ENCODE assay signal across 24 cellular contexts in the genomic region with DNA sequence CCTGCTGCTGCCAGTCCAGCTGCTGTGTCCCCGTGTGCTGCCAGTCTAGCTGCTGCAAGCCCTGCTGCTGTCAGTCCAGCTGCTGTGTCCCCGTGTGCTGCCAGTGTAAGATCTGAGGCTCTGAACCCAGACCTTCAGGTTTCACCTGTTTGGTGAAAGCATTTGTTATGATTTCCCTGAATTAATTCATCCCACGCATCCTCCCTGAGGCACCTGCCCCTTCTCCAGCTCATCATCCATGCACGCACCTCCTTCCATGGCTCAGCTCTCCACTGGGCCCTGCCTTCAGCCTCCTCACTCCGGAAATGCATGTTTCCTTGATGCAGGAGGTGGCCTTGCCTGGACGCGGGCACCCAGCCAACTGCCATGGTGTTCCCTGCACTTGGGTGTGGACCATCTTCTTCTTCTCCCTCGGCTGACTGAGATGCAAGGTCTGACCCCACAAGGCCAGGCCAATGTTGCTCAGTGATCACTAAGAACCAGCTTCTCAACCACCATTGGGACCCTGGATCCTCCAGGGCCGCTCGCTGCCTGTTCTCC. TPM values are rescaled to one million over a fixed set of nuclear protein-coding genes. Genes with fewer than 3 reads are reported as not detected.
"Had no signal": no experiment of that assay in that cellular context is flagged by ENCODE, and none has a peak within 500 bp of the region (broad histone marks: within the 10 kb centered on the region; RNA-seq: fewer than 3 reads in every experiment).

No MANE protein-coding gene starts in this region.

- H3K9me3 ChIP-seq: adrenal gland, gastrocnemius medialis, lower lobe of right lung, thyroid gland had no signal

- FAIRE-seq: urothelium cell line had no signal

- ATAC-seq: activated CD4-positive, alpha-beta T cell treated with anti-CD3 and anti-CD28 coated beads for 36 hours; gastrocnemius medialis; lower lobe of right lung; stimulated activated memory B cell treated with anti-CD40 and anti-IgM and Interleukin-4, amounts not matched to agents 10 μg/mL and 1 μg/mL and 100 μg/mL, for 72 hours; T-helper 17 cell had no signal

- H3K4me3 ChIP-seq: adrenal gland, gastrocnemius medialis, heart left ventricle, lower lobe of right lung, thyroid gland had no signal

- H3K27ac Mint-ChIP-seq: activated CD4-positive, alpha-beta memory T cell treated with anti-CD3 and anti-CD28 coated beads, Interleukin-2, amount 10 ng/mL, durations not matched to agents 7 days and 5 days; activated CD4-positive, alpha-beta T cell treated with anti-CD3 and anti-CD28 coated beads for 36 hours; activated naive CD4-positive, alpha-beta T cell treated with anti-CD3 and anti-CD28 coated beads, Interleukin-2, amount 50 U/mL, for 24 hours; dendritic cell treated with granulocyte-macrophage colony-stimulating factor and Interleukin-4, amounts not matched to agents 40 ng/mL and 50 ng/mL, for 4 days; immature natural killer cell; mesothelial cell of epicardium; stimulated activated memory B cell treated with anti-CD40 and anti-IgM and Interleukin-4, amounts not matched to agents 10 μg/mL and 1 μg/mL and 100 μg/mL, for 72 hours had no signal

- DNase-seq: activated CD4-positive, alpha-beta memory T cell treated with anti-CD3 and anti-CD28 coated beads, Interleukin-2, amount 10 ng/mL, durations not matched to agents 7 days and 5 days; activated CD4-positive, alpha-beta T cell treated with anti-CD3 and anti-CD28 coated beads for 36 hours; activated effector memory CD4-positive, alpha-beta T cell treated with anti-CD3 and anti-CD28 coated beads, Interleukin-2, amount 50 U/mL, for 16 hours; activated T-cell treated with anti-CD3 and anti-CD28 coated beads, Interleukin-2, amount 50 U/mL, for 48 hours; adrenal gland; central memory CD4-positive, alpha-beta T cell; gastrocnemius medialis; heart left ventricle; immature natural killer cell; lower lobe of right lung; stimulated activated CD4-positive, alpha-beta T cell treated with anti-CD3 and anti-CD28 coated beads, Interleukin-12 subunit alpha, Interleukin-12 subunit beta, amount 100 ng/mL, for 4 hours; stimulated activated CD4-positive, alpha-beta T cell treated with anti-CD3 and anti-CD28 coated beads, Interleukin-2, amount 100 ng/mL, for 24 hours; T-helper 17 cell; thyroid gland; WERI-Rb-1 had no signal

- H3K4me3 Mint-ChIP-seq: activated CD4-positive, alpha-beta memory T cell treated with anti-CD3 and anti-CD28 coated beads, Interleukin-2, amount 10 ng/mL, durations not matched to agents 7 days and 5 days; activated CD4-positive, alpha-beta T cell treated with anti-CD3 and anti-CD28 coated beads for 36 hours; activated naive CD4-positive, alpha-beta T cell treated with anti-CD3 and anti-CD28 coated beads, Interleukin-2, amount 50 U/mL, for 24 hours; dendritic cell treated with granulocyte-macrophage colony-stimulating factor and Interleukin-4, amounts not matched to agents 40 ng/mL and 50 ng/mL, for 4 days; immature natural killer cell; mesothelial cell of epicardium; stimulated activated memory B cell treated with anti-CD40 and anti-IgM and Interleukin-4, amounts not matched to agents 10 μg/mL and 1 μg/mL and 100 μg/mL, for 72 hours; T-helper 17 cell had no signal

- H3K36me3 ChIP-seq: adrenal gland, gastrocnemius medialis, heart left ventricle, lower lobe of right lung, thyroid gland, WERI-Rb-1 had no signal

- H3K4me1 Mint-ChIP-seq: activated CD4-positive, alpha-beta memory T cell treated with anti-CD3 and anti-CD28 coated beads, Interleukin-2, amount 10 ng/mL, durations not matched to agents 7 days and 5 days; activated CD4-positive, alpha-beta T cell treated with anti-CD3 and anti-CD28 coated beads for 36 hours; activated naive CD4-positive, alpha-beta T cell treated with anti-CD3 and anti-CD28 coated beads, Interleukin-2, amount 50 U/mL, for 24 hours; immature natural killer cell had no signal

- H3K27me3 ChIP-seq: thyroid gland had no signal

- H3K27ac ChIP-seq: adrenal gland, gastrocnemius medialis, heart left ventricle, lower lobe of right lung, thyroid gland, WERI-Rb-1 had no signal

- H3K4me1 ChIP-seq: adrenal gland, gastrocnemius medialis, heart left ventricle, lower lobe of right lung, thyroid gland had no signal

- H3K9me3 Mint-ChIP-seq: activated CD4-positive, alpha-beta memory T cell treated with anti-CD3 and anti-CD28 coated beads, Interleukin-2, amount 10 ng/mL, durations not matched to agents 7 days and 5 days; activated naive CD4-positive, alpha-beta T cell treated with anti-CD3 and anti-CD28 coated beads, Interleukin-2, amount 50 U/mL, for 24 hours; dendritic cell treated with granulocyte-macrophage colony-stimulating factor and Interleukin-4, amounts not matched to agents 40 ng/mL and 50 ng/mL, for 4 days; immature natural killer cell; stimulated activated memory B cell treated with anti-CD40 and anti-IgM and Interleukin-4, amounts not matched to agents 10 μg/mL and 1 μg/mL and 100 μg/mL, for 72 hours had no signal

- H3K36me3 Mint-ChIP-seq: activated naive CD4-positive, alpha-beta T cell treated with anti-CD3 and anti-CD28 coated beads, Interleukin-2, amount 50 U/mL, for 24 hours; immature natural killer cell; mesothelial cell of epicardium; stimulated activated memory B cell treated with anti-CD40 and anti-IgM and Interleukin-4, amounts not matched to agents 10 μg/mL and 1 μg/mL and 100 μg/mL, for 72 hours had no signal

RNA-seq across cellular contexts. Expression of gene KRTAP5-10, which starts 0.8 kb away (rescaled TPM):
- total RNA-seq: activated CD4-positive, alpha-beta T cell treated with anti-CD3 and anti-CD28 coated beads for 36 hours; adrenal gland; epithelial cell of proximal tubule; gastrocnemius medialis; heart left ventricle; lower lobe of right lung; myocyte; T-helper 17 cell; thyroid gland had no signal
- polyA plus RNA-seq: heart left ventricle, immature natural killer cell, neural cell had no signal

RNA-seq across cellular contexts. Expression of gene KRTAP5-11, which starts 16.5 kb away (rescaled TPM):
- total RNA-seq: activated CD4-positive, alpha-beta memory T cell treated with anti-CD3 and anti-CD28 coated beads, Interleukin-2, amount 10 ng/mL, durations not matched to agents 7 days and 5 days; activated CD4-positive, alpha-beta T cell treated with anti-CD3 and anti-CD28 coated beads for 36 hours; adrenal gland; epithelial cell of proximal tubule; gastrocnemius medialis; heart left ventricle; lower lobe of right lung; mesothelial cell of epicardium; myocyte; osteocyte; T-helper 17 cell; thyroid gland had no signal
- polyA plus RNA-seq: adrenal gland, heart left ventricle, immature natural killer cell, neural cell had no signal

RNA-seq across cellular contexts. Expression of gene KRTAP5-9, which starts 17.9 kb away (rescaled TPM):
- total RNA-seq: activated CD4-positive, alpha-beta memory T cell treated with anti-CD3 and anti-CD28 coated beads, Interleukin-2, amount 10 ng/mL, durations not matched to agents 7 days and 5 days; epithelial cell of proximal tubule; gastrocnemius medialis; heart left ventricle; lower lobe of right lung; osteocyte; T-helper 17 cell had no signal
- polyA plus RNA-seq: heart left ventricle, immature natural killer cell, neural cell had no signal

RNA-seq across cellular contexts. Expression of gene KRTAP5-8, which starts 28.3 kb away (rescaled TPM):
- total RNA-seq: activated CD4-positive, alpha-beta memory T cell treated with anti-CD3 and anti-CD28 coated beads, Interleukin-2, amount 10 ng/mL, durations not matched to agents 7 days and 5 days; activated CD4-positive, alpha-beta T cell treated with anti-CD3 and anti-CD28 coated beads for 36 hours; epithelial cell of proximal tubule; heart left ventricle; lower lobe of right lung; myocyte; osteocyte had no signal
- polyA plus RNA-seq: adrenal gland, immature natural killer cell, neural cell had no signal

RNA-seq across cellular contexts. Expression of gene KRTAP5-7, which starts 39.1 kb away (rescaled TPM):
- total RNA-seq: activated CD4-positive, alpha-beta memory T cell treated with anti-CD3 and anti-CD28 coated beads, Interleukin-2, amount 10 ng/mL, durations not matched to agents 7 days and 5 days; epithelial cell of proximal tubule; gastrocnemius medialis; heart left ventricle; lower lobe of right lung; myocyte; osteocyte; T-helper 17 cell had no signal
- polyA plus RNA-seq: heart left ventricle, immature natural killer cell had no signal
